Comparison of ENCODE assay signal across 8 cellular contexts in the genomic region with DNA sequence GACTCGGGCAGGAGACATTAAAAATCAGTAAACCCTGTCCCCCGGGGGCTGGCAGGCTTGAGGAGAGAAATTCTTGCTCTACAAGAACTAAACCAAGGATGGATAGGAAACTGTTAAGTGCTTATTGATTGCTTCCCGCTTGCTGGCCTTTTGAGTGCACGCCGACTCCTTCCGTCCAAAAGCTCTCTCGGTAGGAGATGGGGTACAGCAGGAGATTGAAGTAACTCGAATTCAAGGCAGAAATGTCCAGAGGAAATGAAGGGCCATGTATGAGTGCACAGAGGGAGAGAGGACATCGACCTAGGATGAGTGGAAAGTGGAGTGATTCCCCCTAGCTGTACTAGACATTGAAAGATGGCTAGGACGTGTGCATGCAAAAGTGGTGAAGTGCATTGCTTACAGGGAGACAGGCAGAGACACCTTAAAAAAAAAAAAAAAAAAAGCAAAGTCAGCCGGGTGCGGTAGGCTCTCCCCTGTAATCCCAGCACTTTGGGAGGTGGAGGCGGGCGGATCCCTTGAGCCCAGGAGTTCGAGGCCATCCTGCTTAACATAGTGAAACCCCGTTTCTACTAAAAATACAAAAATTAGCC. TPM values are rescaled to one million over a fixed set of nuclear protein-coding genes. Genes with fewer than 3 reads are reported as not detected.
DNase-seq lines count a peak whose midpoint lies in the region; ATAC-seq, FAIRE-seq and TF ChIP-seq lines count a peak whose summit lies in the region.

No MANE protein-coding gene starts in this region.

- peak overlapping the region in 1 of 4 donors; percentile 17 for H3K27ac ChIP-seq in pancreas

- peak overlapping the region; percentile 61 to 82 (median 72) for H3K4me3 ChIP-seq in pancreas

- H3K27me3 Mint-ChIP-seq in CD14-positive monocyte (ENCODE audit: low read depth in 3 of 3): peaks cover 5 to 8% (median 6%) of the 10 kb centered on the region in 3 donors
- peaks cover 3% of the 10 kb centered on the region for H3K27me3 Mint-ChIP-seq in HFFc6 (ENCODE audit: insufficient read depth)
- peaks cover 13% of the 10 kb centered on the region for H3K27me3 Mint-ChIP-seq in activated CD8-positive, alpha-beta T cell treated with anti-CD3 and anti-CD28 coated beads, Interleukin-2, amount 10 ng/mL, durations not matched to agents 7 days and 5 days (ENCODE audit: low read depth)

- intact Hi-C loops in CD14-positive monocyte (cut with micrococcal nuclease) (loop anchor here (10.0 kb wide), 1 partner anchor 127 kb away; the partner anchor contains the start of gene CCIN (in 2 of the 2)), pancreas (cut with DNase I) (no loop called here)

- DNase-seq in CD14-positive monocyte (ENCODE audit: low spot score) (no peak), HFFc6 (no peak), germinal center (ENCODE audit: low spot score) (peak; percentile 17), pancreas (no peak)
- no peak for DNase-seq in activated CD8-positive, alpha-beta T cell treated with anti-CD3 and anti-CD28 coated beads, Interleukin-2, amount 10 ng/mL, durations not matched to agents 7 days and 5 days

- H3K4me3 Mint-ChIP-seq in CD14-positive monocyte (peak overlapping the region; percentile 94 to 97), HFFc6 (peak overlapping the region; percentile 96)
- H3K4me3 Mint-ChIP-seq in activated CD8-positive, alpha-beta T cell treated with anti-CD3 and anti-CD28 coated beads, Interleukin-2, amount 10 ng/mL, durations not matched to agents 7 days and 5 days: peak overlapping the region; percentile 87

- TF ChIP-seq CTCF in CD14-positive monocyte (IDR thresholded peaks at IDR 0.05) (no peak), HFFc6 (IDR thresholded peaks at IDR 0.05) (no peak), pancreas (IDR thresholded peaks at IDR 0.05) (no peak)

- FAIRE-seq in pancreas (lab: Jason Lieb, UNC): no peak

- H3K9me3 Mint-ChIP-seq in CD14-positive monocyte: no peaks in the 10 kb centered on the region
- H3K9me3 Mint-ChIP-seq in HFFc6: no peaks in the 10 kb centered on the region
- H3K9me3 Mint-ChIP-seq in activated CD8-positive, alpha-beta T cell treated with anti-CD3 and anti-CD28 coated beads, Interleukin-2, amount 10 ng/mL, durations not matched to agents 7 days and 5 days (ENCODE audit: insufficient read depth): no peaks in the 10 kb centered on the region

- H3K4me1 Mint-ChIP-seq in CD14-positive monocyte (peaks cover 42% of the 10 kb centered on the region), HFFc6 (ENCODE audit: low read depth) (peaks cover 74% of the 10 kb centered on the region)
- peaks cover 47% of the 10 kb centered on the region for H3K4me1 Mint-ChIP-seq in activated CD8-positive, alpha-beta T cell treated with anti-CD3 and anti-CD28 coated beads, Interleukin-2, amount 10 ng/mL, durations not matched to agents 7 days and 5 days (ENCODE audit: low read depth)

- H3K9me3 ChIP-seq in pancreas: no peaks in the 10 kb centered on the region

- no peaks in the 10 kb centered on the region for H3K36me3 ChIP-seq in pancreas

- H3K27me3 ChIP-seq in pancreas: no peaks in the 10 kb centered on the region

- H3K4me1 ChIP-seq in pancreas: no peaks in the 10 kb centered on the region

- WGBS in pancreas, 2 donors: 18 to 30% methylated on average over 13 to 16 of the region's 16 CpGs

- POLR2A ChIA-PET in activated CD8-positive, alpha-beta T cell treated with anti-CD3 and anti-CD28 coated beads, Interleukin-2, amount 10 ng/mL, durations not matched to agents 7 days and 5 days (lab: Charles Lee): interaction anchor here (0.6 to 0.8 kb wide), 4 partner anchors 10 to 107 kb away, joined by 3 read pairs; no protein-coding TSS in a partner anchor

- CTCF ChIA-PET in activated CD8-positive, alpha-beta T cell treated with anti-CD3 and anti-CD28 coated beads, Interleukin-2, amount 10 ng/mL, durations not matched to agents 7 days and 5 days (lab: Charles Lee): interaction anchor here (0.8 to 4.5 kb wide), 7 partner anchors 14 to 129 kb away, joined by 3 to 40 read pairs (median 4); no protein-coding TSS in a partner anchor

- H3K27ac Mint-ChIP-seq in CD14-positive monocyte (peak overlapping the region in 4 of 7 donors; percentile 51 to 82 (median 75)), HFFc6 (peak overlapping the region; percentile 91)
- peak overlapping the region; percentile 56 for H3K27ac Mint-ChIP-seq in activated CD8-positive, alpha-beta T cell treated with anti-CD3 and anti-CD28 coated beads, Interleukin-2, amount 10 ng/mL, durations not matched to agents 7 days and 5 days

- ATAC-seq in activated CD8-positive, alpha-beta T cell treated with anti-CD3 and anti-CD28 coated beads, Interleukin-2, amount 10 ng/mL, durations not matched to agents 7 days and 5 days: peak; percentile 4
- peak; percentile 5 to 27 (median 14) for ATAC-seq in pancreas
- no peak for ATAC-seq in GM19455 (IDR thresholded peaks at IDR 0.05; ENCODE audit: unreplicated experiment)
- ATAC-seq in HG02763 (IDR thresholded peaks at IDR 0.05; ENCODE audit: unreplicated experiment): no peak
- ATAC-seq in GM21390 (IDR thresholded peaks at IDR 0.05; ENCODE audit: unreplicated experiment): no peak

- no peaks in the 10 kb centered on the region for H3K36me3 Mint-ChIP-seq in CD14-positive monocyte
- H3K36me3 Mint-ChIP-seq in HFFc6 (ENCODE audit: low read depth): peaks cover 35% of the 10 kb centered on the region
- no peaks in the 10 kb centered on the region for H3K36me3 Mint-ChIP-seq in activated CD8-positive, alpha-beta T cell treated with anti-CD3 and anti-CD28 coated beads, Interleukin-2, amount 10 ng/mL, durations not matched to agents 7 days and 5 days (ENCODE audit: low read depth)

RNA-seq across cellular contexts. Expression of gene RECK, which starts 1.0 kb away (rescaled TPM):
- 1 to 10 TPM; 5.1 to 5.2 TPM for polyA plus RNA-seq in CD14-positive monocyte
- 100 to 1,000 TPM; 149 to 182 (median 173) TPM for total RNA-seq in HFFc6 (2021; fragmentation: NEBNext Ultra II Directional; extraction: Animal tissue kit (Norgen Biotek cat#: 25700))
- total RNA-seq in activated CD8-positive, alpha-beta T cell treated with anti-CD3 and anti-CD28 coated beads, Interleukin-2, amount 10 ng/mL, durations not matched to agents 7 days and 5 days: 1 to 10 TPM; 5.7 to 7.3 TPM
- 1 to 10 TPM in 5 of 6 donors, under 1 TPM in 1; 0.95 to 4.6 (median 1.8) TPM for total RNA-seq in pancreas
- polyA plus RNA-seq in pancreas: 1 to 10 TPM; 1.4 to 2.0 TPM

Comparison
In these comparisons a context has a peak if more than half of its experiments do, and no peak if none do; other contexts are left out.
1. ATAC-seq: peak in activated CD8-positive, alpha-beta T cell treated with anti-CD3 and anti-CD28 coated beads, Interleukin-2, amount 10 ng/mL, durations not matched to agents 7 days and 5 days (single experiment) and pancreas (4 of 4); none in GM19455 (single experiment), HG02763 (single experiment) and GM21390 (single experiment).
2. RNA of gene RECK, which starts 1.0 kb away (total RNA-seq): 149 to 182 TPM in HFFc6; 5.7 to 7.3 TPM in activated CD8-positive, alpha-beta T cell treated with anti-CD3 and anti-CD28 coated beads, Interleukin-2, amount 10 ng/mL, durations not matched to agents 7 days and 5 days and 0.95 to 4.6 TPM in pancreas; every median in the first group is over 10 times any median in the second.
3. intact Hi-C loops: an anchor here in CD14-positive monocyte (10.0 kb wide); none called in pancreas.
4. Peak in every context shown above with its lines, with median percentiles within 50 percentile points of each other: H3K27ac Mint-ChIP-seq and H3K4me3 Mint-ChIP-seq.